Comparison of ENCODE assay signal across 1 cellular context in the genomic region with DNA sequence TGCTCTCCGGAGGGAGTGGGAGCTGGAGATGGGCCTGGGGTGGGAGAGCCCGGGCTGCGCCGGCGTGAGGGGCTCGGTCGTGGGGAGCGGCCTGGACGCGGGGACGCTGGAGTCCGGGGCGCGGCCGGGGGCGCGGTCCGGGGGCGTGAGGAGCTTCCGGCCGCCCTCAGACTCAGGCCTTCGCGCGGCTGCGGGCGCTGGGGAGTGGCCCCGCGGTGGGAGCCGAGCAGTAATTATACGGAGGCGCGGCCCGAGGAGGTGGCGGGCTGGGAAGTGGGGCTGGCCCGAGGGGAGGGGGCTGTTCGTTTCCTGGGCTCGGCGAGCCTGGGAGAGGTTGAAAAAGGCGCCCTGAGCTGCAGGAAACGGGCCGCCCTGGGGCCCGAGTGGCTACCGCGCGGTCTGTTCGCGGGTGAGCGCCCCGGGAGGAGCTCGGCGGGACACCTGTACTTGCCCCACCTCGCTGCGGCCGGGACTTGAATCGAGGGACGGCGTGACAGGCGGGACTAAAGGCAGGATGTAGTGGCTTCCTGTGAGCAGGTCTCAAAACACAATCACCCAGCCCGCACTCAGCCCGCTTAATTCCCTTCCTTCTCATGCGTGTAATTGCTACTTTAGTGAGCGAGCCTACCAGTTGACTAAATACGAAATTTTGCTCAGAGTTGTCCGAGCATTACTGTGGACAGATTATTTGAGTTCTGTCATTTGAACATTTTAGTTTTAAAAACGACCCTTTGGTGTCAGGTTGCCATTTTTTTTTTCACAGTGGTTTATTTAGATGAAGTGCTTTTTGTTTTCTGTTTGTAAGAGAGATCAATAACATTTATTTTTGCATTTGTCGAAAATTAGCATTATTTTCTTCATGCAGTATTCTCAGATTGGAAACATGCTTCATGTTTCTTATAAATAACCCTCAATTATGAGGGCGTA.
A peak's percentile ranks its signal among the peaks of the same experiment; 100 is the strongest.
TF ChIP-seq lines count a peak whose summit lies in the region.

No MANE protein-coding gene starts in this region.

TF ChIP-seq in GM12878, 131 proteins besides CTCF, POLR2A, EP300 and RAD21 (continued from another document and continues in another):
- TF ChIP-seq RCOR1 (conservative IDR thresholded peaks at IDR 0.05; ENCODE audit: low read depth, low read length) (no peak), DPF2 (IDR thresholded peaks at IDR 0.05) (peak; percentile 68; the same call in 1 of the 2 replicates), CHD1 (IDR thresholded peaks at IDR 0.05; ENCODE audit: low read depth, low read length) (0 out of 2 replicates have a peak, but pooled peaks have one; percentile 49), MTA2 (IDR thresholded peaks at IDR 0.05; ENCODE audit: low read depth) (0 out of 2 replicates have a peak, but pooled peaks have one; percentile 23), GABPA (IDR thresholded peaks at IDR 0.05; ENCODE audit: low read depth) (peak; percentile 47; the same call in 1 of the 2 replicates), TCF3 (IDR thresholded peaks at IDR 0.05; ENCODE audit: borderline replicate concordance, insufficient read depth, low read depth, low read length) (peak; percentile 70; the same call in 1 of the 2 replicates), NRF1 (conservative IDR thresholded peaks at IDR 0.05; ENCODE audit: low read depth, low read length) (no peak), HDGF (IDR thresholded peaks at IDR 0.05) (no peak), TCF12 (IDR thresholded peaks at IDR 0.05; ENCODE audit: low read depth, low read length) (peak; percentile 69), STAT3 (IDR thresholded peaks at IDR 0.05; ENCODE audit: low read depth, low read length) (no peak), CEBPB (IDR thresholded peaks at IDR 0.05; ENCODE audit: borderline replicate concordance in 1 of 2, low read depth in 2 of 2, low read length in 2 of 2) (no peak), KDM1A (IDR thresholded peaks at IDR 0.05; ENCODE audit: borderline replicate concordance) (no peak), NFIC (IDR thresholded peaks at IDR 0.05; ENCODE audit: low read depth, low read length) (no peak), CBFB (IDR thresholded peaks at IDR 0.05; ENCODE audit: low read depth) (peak; percentile 37; the same call in 1 of the 2 replicates), RUNX3 (IDR thresholded peaks at IDR 0.05; ENCODE audit: low read length) (peak; percentile 62; the same call in 1 of the 2 replicates), BCL11A (IDR thresholded peaks at IDR 0.05; ENCODE audit: low read depth, low read length) (0 out of 2 replicates have a peak, but pooled peaks have one; percentile 5), PAX5 (IDR thresholded peaks at IDR 0.05; ENCODE audit: borderline replicate concordance, low read depth, low read length) (peak; percentile 35; the same call in 1 of the 2 replicates), ETV6 (conservative IDR thresholded peaks at IDR 0.05 in 1 of 2, IDR thresholded peaks at IDR 0.05 in 1 of 2; ENCODE audit: borderline replicate concordance in 1 of 2, low read depth in 1 of 2) (no peak; a peak in 1 of 4 replicates), IKZF2 (IDR thresholded peaks at IDR 0.05) (peak; percentile 43 to 51), RFX5 (IDR thresholded peaks at IDR 0.05; ENCODE audit: low read depth, low read length) (no peak), JUND (IDR thresholded peaks at IDR 0.05; ENCODE audit: low read depth, low read length) (no peak), LARP7 (IDR thresholded peaks at IDR 0.05) (no peak), BMI1 (IDR thresholded peaks at IDR 0.05; ENCODE audit: borderline replicate concordance) (no peak), PML (IDR thresholded peaks at IDR 0.05; ENCODE audit: low read length) (no peak), ZNF207 (IDR thresholded peaks at IDR 0.05; ENCODE audit: borderline replicate concordance) (no peak), SMARCA5 (IDR thresholded peaks at IDR 0.05) (no peak), NBN (IDR thresholded peaks at IDR 0.05) (0 out of 2 replicates have a peak, but pooled peaks have one; percentile 31)
- TF ChIP-seq, protein P1, sequence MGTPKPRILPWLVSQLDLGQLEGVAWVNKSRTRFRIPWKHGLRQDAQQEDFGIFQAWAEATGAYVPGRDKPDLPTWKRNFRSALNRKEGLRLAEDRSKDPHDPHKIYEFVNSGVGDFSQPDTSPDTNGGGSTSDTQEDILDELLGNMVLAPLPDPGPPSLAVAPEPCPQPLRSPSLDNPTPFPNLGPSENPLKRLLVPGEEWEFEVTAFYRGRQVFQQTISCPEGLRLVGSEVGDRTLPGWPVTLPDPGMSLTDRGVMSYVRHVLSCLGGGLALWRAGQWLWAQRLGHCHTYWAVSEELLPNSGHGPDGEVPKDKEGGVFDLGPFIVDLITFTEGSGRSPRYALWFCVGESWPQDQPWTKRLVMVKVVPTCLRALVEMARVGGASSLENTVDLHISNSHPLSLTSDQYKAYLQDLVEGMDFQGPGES (IDR thresholded peaks at IDR 0.05): no peak
- TF ChIP-seq, protein P2, sequence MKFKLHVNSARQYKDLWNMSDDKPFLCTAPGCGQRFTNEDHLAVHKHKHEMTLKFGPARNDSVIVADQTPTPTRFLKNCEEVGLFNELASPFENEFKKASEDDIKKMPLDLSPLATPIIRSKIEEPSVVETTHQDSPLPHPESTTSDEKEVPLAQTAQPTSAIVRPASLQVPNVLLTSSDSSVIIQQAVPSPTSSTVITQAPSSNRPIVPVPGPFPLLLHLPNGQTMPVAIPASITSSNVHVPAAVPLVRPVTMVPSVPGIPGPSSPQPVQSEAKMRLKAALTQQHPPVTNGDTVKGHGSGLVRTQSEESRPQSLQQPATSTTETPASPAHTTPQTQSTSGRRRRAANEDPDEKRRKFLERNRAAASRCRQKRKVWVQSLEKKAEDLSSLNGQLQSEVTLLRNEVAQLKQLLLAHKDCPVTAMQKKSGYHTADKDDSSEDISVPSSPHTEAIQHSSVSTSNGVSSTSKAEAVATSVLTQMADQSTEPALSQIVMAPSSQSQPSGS (IDR thresholded peaks at IDR 0.05; ENCODE audit: low read length): no peak
- TF ChIP-seq, protein P3, sequence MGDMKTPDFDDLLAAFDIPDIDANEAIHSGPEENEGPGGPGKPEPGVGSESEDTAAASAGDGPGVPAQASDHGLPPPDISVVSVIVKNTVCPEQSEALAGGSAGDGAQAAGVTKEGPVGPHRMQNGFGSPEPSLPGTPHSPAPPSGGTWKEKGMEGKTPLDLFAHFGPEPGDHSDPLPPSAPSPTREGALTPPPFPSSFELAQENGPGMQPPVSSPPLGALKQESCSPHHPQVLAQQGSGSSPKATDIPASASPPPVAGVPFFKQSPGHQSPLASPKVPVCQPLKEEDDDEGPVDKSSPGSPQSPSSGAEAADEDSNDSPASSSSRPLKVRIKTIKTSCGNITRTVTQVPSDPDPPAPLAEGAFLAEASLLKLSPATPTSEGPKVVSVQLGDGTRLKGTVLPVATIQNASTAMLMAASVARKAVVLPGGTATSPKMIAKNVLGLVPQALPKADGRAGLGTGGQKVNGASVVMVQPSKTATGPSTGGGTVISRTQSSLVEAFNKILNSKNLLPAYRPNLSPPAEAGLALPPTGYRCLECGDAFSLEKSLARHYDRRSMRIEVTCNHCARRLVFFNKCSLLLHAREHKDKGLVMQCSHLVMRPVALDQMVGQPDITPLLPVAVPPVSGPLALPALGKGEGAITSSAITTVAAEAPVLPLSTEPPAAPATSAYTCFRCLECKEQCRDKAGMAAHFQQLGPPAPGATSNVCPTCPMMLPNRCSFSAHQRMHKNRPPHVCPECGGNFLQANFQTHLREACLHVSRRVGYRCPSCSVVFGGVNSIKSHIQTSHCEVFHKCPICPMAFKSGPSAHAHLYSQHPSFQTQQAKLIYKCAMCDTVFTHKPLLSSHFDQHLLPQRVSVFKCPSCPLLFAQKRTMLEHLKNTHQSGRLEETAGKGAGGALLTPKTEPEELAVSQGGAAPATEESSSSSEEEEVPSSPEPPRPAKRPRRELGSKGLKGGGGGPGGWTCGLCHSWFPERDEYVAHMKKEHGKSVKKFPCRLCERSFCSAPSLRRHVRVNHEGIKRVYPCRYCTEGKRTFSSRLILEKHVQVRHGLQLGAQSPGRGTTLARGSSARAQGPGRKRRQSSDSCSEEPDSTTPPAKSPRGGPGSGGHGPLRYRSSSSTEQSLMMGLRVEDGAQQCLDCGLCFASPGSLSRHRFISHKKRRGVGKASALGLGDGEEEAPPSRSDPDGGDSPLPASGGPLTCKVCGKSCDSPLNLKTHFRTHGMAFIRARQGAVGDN (IDR thresholded peaks at IDR 0.05): no peak
- TF ChIP-seq, protein P4, sequence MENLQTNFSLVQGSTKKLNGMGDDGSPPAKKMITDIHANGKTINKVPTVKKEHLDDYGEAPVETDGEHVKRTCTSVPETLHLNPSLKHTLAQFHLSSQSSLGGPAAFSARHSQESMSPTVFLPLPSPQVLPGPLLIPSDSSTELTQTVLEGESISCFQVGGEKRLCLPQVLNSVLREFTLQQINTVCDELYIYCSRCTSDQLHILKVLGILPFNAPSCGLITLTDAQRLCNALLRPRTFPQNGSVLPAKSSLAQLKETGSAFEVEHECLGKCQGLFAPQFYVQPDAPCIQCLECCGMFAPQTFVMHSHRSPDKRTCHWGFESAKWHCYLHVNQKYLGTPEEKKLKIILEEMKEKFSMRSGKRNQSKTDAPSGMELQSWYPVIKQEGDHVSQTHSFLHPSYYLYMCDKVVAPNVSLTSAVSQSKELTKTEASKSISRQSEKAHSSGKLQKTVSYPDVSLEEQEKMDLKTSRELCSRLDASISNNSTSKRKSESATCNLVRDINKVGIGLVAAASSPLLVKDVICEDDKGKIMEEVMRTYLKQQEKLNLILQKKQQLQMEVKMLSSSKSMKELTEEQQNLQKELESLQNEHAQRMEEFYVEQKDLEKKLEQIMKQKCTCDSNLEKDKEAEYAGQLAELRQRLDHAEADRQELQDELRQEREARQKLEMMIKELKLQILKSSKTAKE (IDR thresholded peaks at IDR 0.05; ENCODE audit: low read depth, poor library complexity, severe bottlenecking): no peak
- TF ChIP-seq, protein P5, sequence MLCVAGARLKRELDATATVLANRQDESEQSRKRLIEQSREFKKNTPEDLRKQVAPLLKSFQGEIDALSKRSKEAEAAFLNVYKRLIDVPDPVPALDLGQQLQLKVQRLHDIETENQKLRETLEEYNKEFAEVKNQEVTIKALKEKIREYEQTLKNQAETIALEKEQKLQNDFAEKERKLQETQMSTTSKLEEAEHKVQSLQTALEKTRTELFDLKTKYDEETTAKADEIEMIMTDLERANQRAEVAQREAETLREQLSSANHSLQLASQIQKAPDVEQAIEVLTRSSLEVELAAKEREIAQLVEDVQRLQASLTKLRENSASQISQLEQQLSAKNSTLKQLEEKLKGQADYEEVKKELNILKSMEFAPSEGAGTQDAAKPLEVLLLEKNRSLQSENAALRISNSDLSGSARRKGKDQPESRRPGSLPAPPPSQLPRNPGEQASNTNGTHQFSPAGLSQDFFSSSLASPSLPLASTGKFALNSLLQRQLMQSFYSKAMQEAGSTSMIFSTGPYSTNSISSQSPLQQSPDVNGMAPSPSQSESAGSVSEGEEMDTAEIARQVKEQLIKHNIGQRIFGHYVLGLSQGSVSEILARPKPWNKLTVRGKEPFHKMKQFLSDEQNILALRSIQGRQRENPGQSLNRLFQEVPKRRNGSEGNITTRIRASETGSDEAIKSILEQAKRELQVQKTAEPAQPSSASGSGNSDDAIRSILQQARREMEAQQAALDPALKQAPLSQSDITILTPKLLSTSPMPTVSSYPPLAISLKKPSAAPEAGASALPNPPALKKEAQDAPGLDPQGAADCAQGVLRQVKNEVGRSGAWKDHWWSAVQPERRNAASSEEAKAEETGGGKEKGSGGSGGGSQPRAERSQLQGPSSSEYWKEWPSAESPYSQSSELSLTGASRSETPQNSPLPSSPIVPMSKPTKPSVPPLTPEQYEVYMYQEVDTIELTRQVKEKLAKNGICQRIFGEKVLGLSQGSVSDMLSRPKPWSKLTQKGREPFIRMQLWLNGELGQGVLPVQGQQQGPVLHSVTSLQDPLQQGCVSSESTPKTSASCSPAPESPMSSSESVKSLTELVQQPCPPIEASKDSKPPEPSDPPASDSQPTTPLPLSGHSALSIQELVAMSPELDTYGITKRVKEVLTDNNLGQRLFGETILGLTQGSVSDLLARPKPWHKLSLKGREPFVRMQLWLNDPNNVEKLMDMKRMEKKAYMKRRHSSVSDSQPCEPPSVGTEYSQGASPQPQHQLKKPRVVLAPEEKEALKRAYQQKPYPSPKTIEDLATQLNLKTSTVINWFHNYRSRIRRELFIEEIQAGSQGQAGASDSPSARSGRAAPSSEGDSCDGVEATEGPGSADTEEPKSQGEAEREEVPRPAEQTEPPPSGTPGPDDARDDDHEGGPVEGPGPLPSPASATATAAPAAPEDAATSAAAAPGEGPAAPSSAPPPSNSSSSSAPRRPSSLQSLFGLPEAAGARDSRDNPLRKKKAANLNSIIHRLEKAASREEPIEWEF (IDR thresholded peaks at IDR 0.05; ENCODE audit: insufficient replicate concordance, low read depth, low read length): no peak
- TF ChIP-seq, protein P6, sequence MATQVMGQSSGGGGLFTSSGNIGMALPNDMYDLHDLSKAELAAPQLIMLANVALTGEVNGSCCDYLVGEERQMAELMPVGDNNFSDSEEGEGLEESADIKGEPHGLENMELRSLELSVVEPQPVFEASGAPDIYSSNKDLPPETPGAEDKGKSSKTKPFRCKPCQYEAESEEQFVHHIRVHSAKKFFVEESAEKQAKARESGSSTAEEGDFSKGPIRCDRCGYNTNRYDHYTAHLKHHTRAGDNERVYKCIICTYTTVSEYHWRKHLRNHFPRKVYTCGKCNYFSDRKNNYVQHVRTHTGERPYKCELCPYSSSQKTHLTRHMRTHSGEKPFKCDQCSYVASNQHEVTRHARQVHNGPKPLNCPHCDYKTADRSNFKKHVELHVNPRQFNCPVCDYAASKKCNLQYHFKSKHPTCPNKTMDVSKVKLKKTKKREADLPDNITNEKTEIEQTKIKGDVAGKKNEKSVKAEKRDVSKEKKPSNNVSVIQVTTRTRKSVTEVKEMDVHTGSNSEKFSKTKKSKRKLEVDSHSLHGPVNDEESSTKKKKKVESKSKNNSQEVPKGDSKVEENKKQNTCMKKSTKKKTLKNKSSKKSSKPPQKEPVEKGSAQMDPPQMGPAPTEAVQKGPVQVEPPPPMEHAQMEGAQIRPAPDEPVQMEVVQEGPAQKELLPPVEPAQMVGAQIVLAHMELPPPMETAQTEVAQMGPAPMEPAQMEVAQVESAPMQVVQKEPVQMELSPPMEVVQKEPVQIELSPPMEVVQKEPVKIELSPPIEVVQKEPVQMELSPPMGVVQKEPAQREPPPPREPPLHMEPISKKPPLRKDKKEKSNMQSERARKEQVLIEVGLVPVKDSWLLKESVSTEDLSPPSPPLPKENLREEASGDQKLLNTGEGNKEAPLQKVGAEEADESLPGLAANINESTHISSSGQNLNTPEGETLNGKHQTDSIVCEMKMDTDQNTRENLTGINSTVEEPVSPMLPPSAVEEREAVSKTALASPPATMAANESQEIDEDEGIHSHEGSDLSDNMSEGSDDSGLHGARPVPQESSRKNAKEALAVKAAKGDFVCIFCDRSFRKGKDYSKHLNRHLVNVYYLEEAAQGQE (IDR thresholded peaks at IDR 0.05; ENCODE audit: low read depth, low read length): 0 out of 2 replicates have a peak, but pooled peaks have one; percentile 2
